In the genomic region with DNA sequence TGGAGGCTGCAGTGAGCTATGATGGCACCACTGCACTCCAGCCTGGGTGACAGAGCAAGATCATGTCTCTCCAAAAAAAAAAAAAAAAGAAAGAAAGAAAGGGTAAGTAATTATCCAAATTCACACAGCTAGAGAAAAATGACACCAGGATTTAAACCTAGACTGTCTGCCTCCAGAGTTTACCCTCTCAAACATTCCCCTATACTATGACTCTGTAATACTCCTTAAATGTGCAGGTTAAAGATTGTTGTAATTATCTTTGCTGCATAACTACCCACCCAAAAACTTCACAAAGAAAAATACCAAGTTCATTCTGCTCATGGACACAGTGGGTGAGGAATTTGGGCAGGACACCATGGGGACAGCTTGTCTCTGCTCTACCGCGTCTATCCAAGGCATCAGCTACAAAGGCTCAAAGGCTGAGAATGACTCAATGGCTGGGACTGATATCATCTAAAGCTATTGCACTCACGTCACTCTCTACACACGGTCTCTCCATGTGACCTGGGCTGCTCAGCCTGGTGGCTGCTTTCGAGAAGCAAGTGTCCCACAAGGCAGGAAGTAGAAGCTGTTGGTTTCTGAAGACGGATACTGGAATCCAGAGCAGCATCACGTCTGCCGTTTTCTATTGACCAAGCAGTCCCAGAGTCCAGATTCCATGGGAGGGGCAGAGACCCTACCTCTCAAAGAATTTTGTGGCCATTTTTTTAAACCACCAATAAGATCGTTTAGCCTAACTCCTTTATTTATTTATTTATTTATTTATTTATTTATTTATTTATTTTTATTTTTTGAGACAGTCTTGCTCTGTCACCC, we compare ENCODE assay signal across 9 cellular contexts.
A peak's percentile ranks its signal among the peaks of the same experiment; 100 is the strongest.
DNase-seq lines count a peak whose midpoint lies in the region; ATAC-seq, FAIRE-seq and TF ChIP-seq lines count a peak whose summit lies in the region.
"Had no signal": no experiment of that assay in that cellular context is flagged by ENCODE, and none has a peak within 500 bp of the region (broad histone marks: within the 10 kb centered on the region; RNA-seq: fewer than 3 reads in every experiment).

No MANE protein-coding gene starts in this region.

- no peaks in the 10 kb centered on the region for H3K4me1 ChIP-seq in kidney (ENCODE audit: control insufficient read depth in 1 of 2, insufficient read depth in 1 of 2, low read depth in 1 of 2, low read length in 2 of 2)
- no peaks in the 10 kb centered on the region for H3K4me1 ChIP-seq in neural progenitor cell

- POLR2A ChIA-PET in HEK293T (lab: Yijun Ruan, JAX) = interaction anchor here (0.6 to 1.0 kb wide), 2 partner anchors 17 to 191 kb away, joined by 3 read pairs; no protein-coding TSS in a partner anchor

- no peak for ATAC-seq in GM19324 (IDR thresholded peaks at IDR 0.05; ENCODE audit: low FRiP score, unreplicated experiment)

- no peaks in the 10 kb centered on the region for H3K79me2 ChIP-seq in neural progenitor cell (ENCODE audit: low read depth)

- intact Hi-C loops in kidney (cut with DNase I) = no loop called here

- H3K36me3 ChIP-seq in kidney (ENCODE audit: control insufficient read depth in 1 of 2, insufficient read depth in 2 of 2, low read length in 2 of 2) (no peaks in the 10 kb centered on the region), neural progenitor cell (no peaks in the 10 kb centered on the region)

- H3K4me2 ChIP-seq in neural progenitor cell = no peak overlapping the region

- peaks cover 22% of the 10 kb centered on the region for H3K9me3 Mint-ChIP-seq in activated naive CD4-positive, alpha-beta T cell treated with anti-CD3 and anti-CD28 coated beads, Interleukin-2, amount 10 ng/mL, durations not matched to agents 7 days and 5 days
- H3K9me3 Mint-ChIP-seq in neural progenitor cell = peaks cover 3% of the 10 kb centered on the region

- H3K4me3 ChIP-seq in kidney (ENCODE audit: low read length in 2 of 2) (no peak overlapping the region), neural progenitor cell (no peak overlapping the region)

- H3K4me1 Mint-ChIP-seq in activated naive CD4-positive, alpha-beta T cell treated with anti-CD3 and anti-CD28 coated beads, Interleukin-2, amount 10 ng/mL, durations not matched to agents 7 days and 5 days = no peaks in the 10 kb centered on the region
- H3K4me1 Mint-ChIP-seq in neural progenitor cell = peaks cover 4% of the 10 kb centered on the region

- no peaks in the 10 kb centered on the region for H4K20me1 ChIP-seq in neural progenitor cell (ENCODE audit: low read depth)

- no peak overlapping the region for H3K27ac ChIP-seq in kidney (ENCODE audit: low read depth in 2 of 2, low read length in 2 of 2)
- no peak overlapping the region for H3K27ac ChIP-seq in neural progenitor cell

- no peak for FAIRE-seq in kidney (lab: Jason Lieb, UNC)

- no peaks in the 10 kb centered on the region for H3F3A ChIP-seq in neural progenitor cell (ENCODE audit: low read depth)

- H3K36me3 Mint-ChIP-seq in activated naive CD4-positive, alpha-beta T cell treated with anti-CD3 and anti-CD28 coated beads, Interleukin-2, amount 10 ng/mL, durations not matched to agents 7 days and 5 days = no peaks in the 10 kb centered on the region
- H3K36me3 Mint-ChIP-seq in neural progenitor cell = no peaks in the 10 kb centered on the region

- TF ChIP-seq CTCF in GM10266 (IDR thresholded peaks at IDR 0.05; ENCODE audit: control insufficient read depth, insufficient read depth, low read depth, missing control alignments) = no peak
- no peak for TF ChIP-seq CTCF in kidney (IDR thresholded peaks at IDR 0.05; ENCODE audit: borderline replicate concordance, extremely low read depth, insufficient read depth)
- no peak for TF ChIP-seq CTCF in neural progenitor cell (IDR thresholded peaks at IDR 0.05)

- no peak overlapping the region for H3K27ac Mint-ChIP-seq in activated naive CD4-positive, alpha-beta T cell treated with anti-CD3 and anti-CD28 coated beads, Interleukin-2, amount 10 ng/mL, durations not matched to agents 7 days and 5 days
- H3K27ac Mint-ChIP-seq in neural progenitor cell = no peak overlapping the region
- H3K27ac Mint-ChIP-seq: naive thymus-derived CD8-positive, alpha-beta T cell had no signal

- H3K9me3 ChIP-seq in kidney (ENCODE audit: control insufficient read depth in 1 of 2, low read length in 2 of 2) (no peaks in the 10 kb centered on the region), neural progenitor cell (ENCODE audit: low read depth) (no peaks in the 10 kb centered on the region)

- CTCF ChIA-PET in HEK293T (lab: Yijun Ruan, JAX) = interaction anchor here (0.5 to 0.7 kb wide), 2 partner anchors 35 to 334 kb away, joined by 3 to 4 read pairs; no protein-coding TSS in a partner anchor
- CTCF ChIA-PET in activated naive CD4-positive, alpha-beta T cell treated with anti-CD3 and anti-CD28 coated beads, Interleukin-2, amount 10 ng/mL, durations not matched to agents 7 days and 5 days (lab: Charles Lee) = no interaction called here

- H3K4me3 Mint-ChIP-seq in activated naive CD4-positive, alpha-beta T cell treated with anti-CD3 and anti-CD28 coated beads, Interleukin-2, amount 10 ng/mL, durations not matched to agents 7 days and 5 days = no peak overlapping the region
- no peak overlapping the region for H3K4me3 Mint-ChIP-seq in neural progenitor cell
- H3K4me3 Mint-ChIP-seq: naive thymus-derived CD8-positive, alpha-beta T cell had no signal

- in situ Hi-C loops in SK-MEL-5 (cut with HindIII; ENCODE audit: low pct_unique_long_range_greater_than_20kb, low sequenced_read_pairs) = no loop called here

- no peaks in the 10 kb centered on the region for H3K27me3 Mint-ChIP-seq in activated naive CD4-positive, alpha-beta T cell treated with anti-CD3 and anti-CD28 coated beads, Interleukin-2, amount 10 ng/mL, durations not matched to agents 7 days and 5 days
- peaks cover 8% of the 10 kb centered on the region for H3K27me3 Mint-ChIP-seq in neural progenitor cell (ENCODE audit: insufficient read depth, low read depth)

- no peaks in the 10 kb centered on the region for H3K27me3 ChIP-seq in neural progenitor cell

- H3K9ac ChIP-seq in kidney (ENCODE audit: low read length in 2 of 2) = no peak overlapping the region
- H3K9ac ChIP-seq in neural progenitor cell = no peak overlapping the region

- H2AFZ ChIP-seq in neural progenitor cell (replicated peaks) = no peak overlapping the region

- peak; percentile 40 for DNase-seq in GM10266 (ENCODE audit: extremely low spot score)
- peak; percentile 75 for DNase-seq in HEK293T (ENCODE audit: extremely low spot score)
- peak; percentile 61 for DNase-seq in SK-MEL-5 (ENCODE audit: low read depth, low spot score)
- DNase-seq in kidney = peak; percentile 79
- no peak for DNase-seq in NCI-H2171 treated with DMSO at 0.1 percent for 48 hours (lab: John Stamatoyannopoulos, UW)
- DNase-seq in activated naive CD4-positive, alpha-beta T cell treated with anti-CD3 and anti-CD28 coated beads, Interleukin-2, amount 10 ng/mL, durations not matched to agents 7 days and 5 days = no peak
- DNase-seq in neural progenitor cell (ENCODE audit: low spot score) = no peak
- DNase-seq: naive thymus-derived CD8-positive, alpha-beta T cell had no signal

TF ChIP-seq in HEK293T, 16 proteins besides CTCF, POLR2A, EP300 and RAD21:
- no peak for TF ChIP-seq HDGF (IDR thresholded peaks at IDR 0.05; ENCODE audit: borderline replicate concordance)
- TF ChIP-seq BHLHE40 (IDR thresholded peaks at IDR 0.05; ENCODE audit: borderline replicate concordance) = no peak
- TF ChIP-seq, protein P1, sequence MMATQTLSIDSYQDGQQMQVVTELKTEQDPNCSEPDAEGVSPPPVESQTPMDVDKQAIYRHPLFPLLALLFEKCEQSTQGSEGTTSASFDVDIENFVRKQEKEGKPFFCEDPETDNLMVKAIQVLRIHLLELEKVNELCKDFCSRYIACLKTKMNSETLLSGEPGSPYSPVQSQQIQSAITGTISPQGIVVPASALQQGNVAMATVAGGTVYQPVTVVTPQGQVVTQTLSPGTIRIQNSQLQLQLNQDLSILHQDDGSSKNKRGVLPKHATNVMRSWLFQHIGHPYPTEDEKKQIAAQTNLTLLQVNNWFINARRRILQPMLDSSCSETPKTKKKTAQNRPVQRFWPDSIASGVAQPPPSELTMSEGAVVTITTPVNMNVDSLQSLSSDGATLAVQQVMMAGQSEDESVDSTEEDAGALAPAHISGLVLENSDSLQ (IDR thresholded peaks at IDR 0.05) = peak; percentile 25; the same call in 1 of the 2 replicates
- peak; percentile 49; the same call in 1 of the 2 replicates for TF ChIP-seq L3MBTL2 (conservative IDR thresholded peaks at IDR 0.05)
- TF ChIP-seq FOXM1 (IDR thresholded peaks at IDR 0.05; ENCODE audit: borderline replicate concordance) = no peak
- no peak for TF ChIP-seq LEF1 (IDR thresholded peaks at IDR 0.05; ENCODE audit: borderline replicate concordance)
- no peak for TF ChIP-seq CTBP1 (IDR thresholded peaks at IDR 0.05; ENCODE audit: borderline replicate concordance)
- TF ChIP-seq FOXA1 (IDR thresholded peaks at IDR 0.05) = no peak
- no peak for TF ChIP-seq TARDBP (IDR thresholded peaks at IDR 0.05)
- TF ChIP-seq SP1 (IDR thresholded peaks at IDR 0.05) = no peak
- no peak for TF ChIP-seq ARNT (IDR thresholded peaks at IDR 0.05)
- 0 out of 2 replicates have a peak, but pooled peaks have one; percentile 8 for TF ChIP-seq ZNF384 (IDR thresholded peaks at IDR 0.05)
- no peak for TF ChIP-seq FOXK2 (IDR thresholded peaks at IDR 0.05)

Comparison
In these comparisons a context has a peak if more than half of its experiments do, and no peak if none do; other contexts are left out.
1. DNase-seq: peak in GM10266 (single experiment), HEK293T (single experiment), SK-MEL-5 (single experiment) and kidney (single experiment); none in NCI-H2171 treated with DMSO at 0.1 percent for 48 hours (single experiment), activated naive CD4-positive, alpha-beta T cell treated with anti-CD3 and anti-CD28 coated beads, Interleukin-2, amount 10 ng/mL, durations not matched to agents 7 days and 5 days (single experiment) and neural progenitor cell (single experiment).